In the genomic region with DNA sequence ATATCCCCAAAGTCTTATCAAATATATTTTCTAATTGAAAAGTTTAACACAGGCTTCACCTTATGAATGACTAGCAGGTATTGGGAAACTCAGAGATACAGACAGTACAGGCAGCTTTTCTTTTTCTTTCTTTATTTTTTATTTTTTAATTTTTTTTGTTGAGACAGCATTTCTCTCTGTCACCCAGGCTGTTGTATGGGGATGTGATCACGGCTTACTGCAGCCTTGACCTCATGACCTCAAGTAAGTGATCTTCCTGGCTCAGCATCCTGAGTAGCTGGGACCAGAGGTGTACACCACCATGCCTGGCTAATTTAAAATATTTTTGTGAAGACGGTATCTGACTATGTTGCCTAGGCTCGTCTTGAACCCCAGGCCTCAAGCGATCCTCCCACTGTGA, we compare ENCODE assay signal across 26 cellular contexts.
"Had no signal": no experiment of that assay in that cellular context is flagged by ENCODE, and none has a peak within 500 bp of the region (broad histone marks: within the 10 kb centered on the region; RNA-seq: fewer than 3 reads in every experiment).

No MANE protein-coding gene starts in this region.

- H3K9me3 ChIP-seq: colonic mucosa, esophagus squamous epithelium, gastrocnemius medialis, heart right ventricle, left lung, lower lobe of right lung, mucosa of descending colon had no signal

- H3K27me3 ChIP-seq: colonic mucosa, esophagus squamous epithelium, gastrocnemius medialis, heart right ventricle, left lung had no signal

- H3K27ac ChIP-seq: colonic mucosa, epithelial cell of prostate, esophagus squamous epithelium, gastrocnemius medialis, heart right ventricle, left lung, lower lobe of right lung had no signal

- H3K4me1 ChIP-seq: colonic mucosa, esophagus squamous epithelium, gastrocnemius medialis, heart right ventricle, left lung, lower lobe of right lung had no signal

- H3K4me3 ChIP-seq: colonic mucosa, esophagus squamous epithelium, gastrocnemius medialis, heart right ventricle, left lung, lower lobe of right lung, mucosa of descending colon had no signal

- FAIRE-seq: endometrium, islet of Langerhans, keratinocyte had no signal

- DNase-seq: colonic mucosa; cortex of kidney; effector CD8-positive, alpha-beta T cell; effector memory CD8-positive, alpha-beta T cell; endodermal cell; erythroblast; esophagus squamous epithelium; foreskin fibroblast; foreskin melanocyte; gastrocnemius medialis; glutamatergic neuron; head of caudate nucleus; heart right ventricle; hippocampal formation; left cardiac atrium; left lung; left ventricle myocardium superior; lower lobe of right lung; mesenchymal stem cell; mucosa of descending colon; naive B cell had no signal

- ATAC-seq: effector memory CD8-positive, alpha-beta T cell; esophagus mucosa; gastrocnemius medialis; heart right ventricle; left cardiac atrium; left lung; left ventricle myocardium superior; lower lobe of right lung; mucosa of descending colon had no signal

- H3K36me3 ChIP-seq: colonic mucosa, esophagus squamous epithelium, gastrocnemius medialis, heart right ventricle, left lung, lower lobe of right lung had no signal
